ENCODE assay signal across 8 cellular contexts in the genomic region with DNA sequence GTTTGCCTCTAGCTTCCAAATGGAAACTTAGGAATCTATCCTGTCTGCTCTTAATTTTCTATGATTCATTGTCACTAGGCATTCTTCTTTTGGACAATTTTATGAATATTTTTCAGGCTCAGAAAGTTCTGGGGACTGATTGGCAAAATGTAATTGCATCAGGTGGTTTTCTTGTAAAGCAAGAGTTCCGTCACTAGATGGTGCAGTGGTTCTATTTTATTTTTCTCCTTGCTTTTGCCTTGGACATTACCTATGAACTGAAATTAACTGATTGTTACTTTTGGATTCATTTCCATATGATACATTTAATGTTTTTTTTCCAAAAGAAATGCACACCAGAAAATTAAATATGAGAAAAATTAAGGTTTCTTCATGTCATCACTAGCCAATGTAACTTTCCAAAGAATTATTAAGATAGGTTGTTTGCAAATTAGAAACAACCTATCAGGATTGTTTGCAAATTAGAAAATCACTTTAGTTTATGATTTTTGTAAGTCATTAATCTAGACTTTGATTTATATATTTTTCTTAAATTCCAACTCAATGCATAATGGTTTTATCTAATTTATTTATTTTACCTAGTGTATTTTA. TPM values are rescaled to one million over a fixed set of nuclear protein-coding genes. Genes with fewer than 3 reads are reported as not detected.
DNase-seq lines count a peak whose midpoint lies in the region; ATAC-seq, FAIRE-seq and TF ChIP-seq lines count a peak whose summit lies in the region.

No MANE protein-coding gene starts in this region.

- TF ChIP-seq EP300 in H1 (IDR thresholded peaks at IDR 0.05; ENCODE audit: borderline replicate concordance in 1 of 2, low read depth in 2 of 2, low read length in 2 of 2), result no peak

- no peak overlapping the region for H4K8ac ChIP-seq in H1 (ENCODE audit: extremely low read depth, insufficient read depth, low read length)

- POLR2A ChIA-PET in H1 (lab: Charles Lee; ENCODE audit: partially characterized antibody), result no interaction called here

- intact Hi-C loops in sciatic nerve (cut with DNase I), result no loop called here

- no peak overlapping the region for H3K56ac ChIP-seq in H1 (replicated peaks; ENCODE audit: insufficient read length, low read depth, low read length)

- no peak overlapping the region for H4K91ac ChIP-seq in H1 (replicated peaks; ENCODE audit: insufficient read length, low read length)

- H3K4me2 ChIP-seq in H1 (ENCODE audit: insufficient read depth in 1 of 2, low read depth in 2 of 2, low read length in 2 of 2), result no peak overlapping the region
- H3K4me2 ChIP-seq in osteoblast (ENCODE audit: insufficient read depth, low read length), result no peak overlapping the region

- H3K79me1 ChIP-seq in H1 (ENCODE audit: low read depth, low read length), result no peaks in the 10 kb centered on the region

- no peaks in the 10 kb centered on the region for H3K36me3 ChIP-seq in H1 (ENCODE audit: control insufficient read depth in 2 of 4, insufficient read depth in 4 of 4, low read length in 3 of 4)
- H3K36me3 ChIP-seq in osteoblast (ENCODE audit: insufficient read depth, low read length), result no peaks in the 10 kb centered on the region

- CTCF ChIA-PET in H1 (lab: Charles Lee; ENCODE audit: partially characterized antibody), result interaction anchor here (0.7 to 4.1 kb wide), 24 partner anchors 8 to 1022 kb away, joined by 3 to 25 read pairs (median 4); a partner anchor contains a TSS

- no peak overlapping the region for H3K9ac ChIP-seq in H1 (replicated peaks in 1 of 4; ENCODE audit: extremely low read depth in 1 of 4, low read depth in 3 of 4, low read length in 3 of 4)

- H3K4me1 ChIP-seq in H1 (replicated peaks in 1 of 4; ENCODE audit: control insufficient read depth in 3 of 4, insufficient read depth in 4 of 4, low read length in 3 of 4), result peaks cover 0 to 7% (median 2%) of the 10 kb centered on the region in 4 experiments; a peak in 3 of 7 replicates
- peaks cover 28% of the 10 kb centered on the region for H3K4me1 ChIP-seq in osteoblast (ENCODE audit: insufficient read depth, low read length)

- H2BK15ac ChIP-seq in H1 (ENCODE audit: low read length), result no peak overlapping the region

- no peak overlapping the region for H2BK5ac ChIP-seq in H1 (ENCODE audit: low read depth, low read length)

- DNase-seq in AG09309 (ENCODE audit: low read depth) (no peak), GM19238 (ENCODE audit: insufficient read length, low spot score) (peak; percentile 30), NCI-H82 (lab: John Stamatoyannopoulos, UW) (peak; percentile 66), H1 (ENCODE audit: low read depth in 1 of 2, low spot score in 2 of 2) (no peak), osteoblast (ENCODE audit: insufficient read length, low spot score, missing footprints) (peak; percentile 81), caudate nucleus (lab: John Stamatoyannopoulos, UW) (no peak), sciatic nerve (ENCODE audit: low spot score) (no peak)

- WGBS in H1 (ENCODE audit: extremely low coverage in 1 of 2, insufficient coverage in 1 of 2, insufficient read length in 1 of 2, insufficient replicate concordance in 2 of 2, low coverage in 1 of 2, low lambda C conversion rate in 2 of 2, missing lambda C conversion rate in 1 of 2), 2 experiments, result 0% methylated on average over 1 of the region's 1 CpG; no CpG with 5 or more reads in 1 of the 2 experiments

- H3K79me2 ChIP-seq in H1 (ENCODE audit: control insufficient read depth in 1 of 2, insufficient read depth in 2 of 2, low read length in 2 of 2) (no peaks in the 10 kb centered on the region), osteoblast (ENCODE audit: insufficient read depth, low read length) (no peaks in the 10 kb centered on the region)

- peak overlapping the region; percentile 52; the same call in 1 of the 2 replicates for H2BK12ac ChIP-seq in H1 (ENCODE audit: low read depth, low read length)

- no peak overlapping the region for H3K23ac ChIP-seq in H1 (ENCODE audit: insufficient read length)

- H2BK20ac ChIP-seq in H1 (ENCODE audit: low read length), result 0 out of 2 replicates have a peak overlapping the region, but pooled peaks have one; percentile 16

- H2AK5ac ChIP-seq in H1 (ENCODE audit: low read depth, low read length), result no peak overlapping the region

- H3K9me3 ChIP-seq in H1 (ENCODE audit: insufficient read depth in 2 of 2, low read depth in 1 of 2, low read length in 1 of 2), result no peaks in the 10 kb centered on the region
- H3K9me3 ChIP-seq in osteoblast (ENCODE audit: low read depth, low read length), result no peaks in the 10 kb centered on the region

- no peaks in the 10 kb centered on the region for H3K27me3 ChIP-seq in H1 (replicated peaks in 1 of 4; ENCODE audit: control insufficient read depth in 3 of 4, extremely low read depth in 1 of 4, insufficient read depth in 3 of 4, low read length in 3 of 4)
- H3K27me3 ChIP-seq in osteoblast (ENCODE audit: insufficient read depth, low read length), result no peaks in the 10 kb centered on the region

- no peaks in the 10 kb centered on the region for H4K20me1 ChIP-seq in H1 (replicated peaks in 1 of 2; ENCODE audit: control insufficient read depth in 1 of 2, insufficient read depth in 2 of 2, low read length in 2 of 2)
- H4K20me1 ChIP-seq in osteoblast (ENCODE audit: insufficient read depth, low read length), result no peaks in the 10 kb centered on the region

- no peak overlapping the region for H3K14ac ChIP-seq in H1 (ENCODE audit: insufficient read length)

- H3K27ac ChIP-seq in H1 (ENCODE audit: low read depth, low read length) (no peak overlapping the region), osteoblast (ENCODE audit: low read depth, low read length) (peak overlapping the region; percentile 89), caudate nucleus (ENCODE audit: low read depth, low read length) (no peak overlapping the region)

- no peak overlapping the region for H4K5ac ChIP-seq in H1 (ENCODE audit: insufficient read length, low read depth, low read length)

- H2AFZ ChIP-seq in H1 (ENCODE audit: low read length) (no peak overlapping the region), osteoblast (ENCODE audit: low read length) (no peak overlapping the region)

- H3K4me3 ChIP-seq in AG09309 (ENCODE audit: control insufficient read depth, low read depth, low read length), result no peak overlapping the region
- no peak overlapping the region for H3K4me3 ChIP-seq in H1 (ENCODE audit: extremely low read depth in 1 of 4, insufficient read depth in 2 of 4, low read depth in 3 of 4, low read length in 4 of 4)
- H3K4me3 ChIP-seq in osteoblast (ENCODE audit: insufficient read depth, low read length), result no peak overlapping the region

- H2BK120ac ChIP-seq in H1 (replicated peaks; ENCODE audit: low read depth, low read length), result no peak overlapping the region

- no peak overlapping the region for H3K18ac ChIP-seq in H1 (ENCODE audit: extremely low read depth, low read length)

- H3K23me2 ChIP-seq in H1 (ENCODE audit: low read depth, low read length), result no peaks in the 10 kb centered on the region

- ATAC-seq in sciatic nerve, result no peak
- ATAC-seq in GM21723 (IDR thresholded peaks at IDR 0.05; ENCODE audit: unreplicated experiment), result no peak

- TF ChIP-seq POLR2A in H1 (IDR thresholded peaks at IDR 0.05; ENCODE audit: control extremely low read depth in 1 of 2, low read depth in 2 of 2, low read length in 2 of 2), result no peak

- TF ChIP-seq CTCF in AG09309 (IDR thresholded peaks at IDR 0.05; ENCODE audit: control insufficient read depth, insufficient read depth, low read depth, low read length, missing control alignments) (peak; percentile 56), H1 (IDR thresholded peaks at IDR 0.05; ENCODE audit: control extremely low read depth in 1 of 3, insufficient read depth in 1 of 3, low read depth in 1 of 3, low read length in 3 of 3) (peak in 2 of 3 experiments; percentile 32 to 51; a peak in 2 of 4 replicates), osteoblast (IDR thresholded peaks at IDR 0.05; ENCODE audit: extremely low read depth, low read depth, low read length) (peak; percentile 69)

- H3K4ac ChIP-seq in H1 (replicated peaks; ENCODE audit: insufficient read length, low read depth, low read length), result no peak overlapping the region

- peak; percentile 75 to 79 for TF ChIP-seq RAD21 in H1 (IDR thresholded peaks at IDR 0.05 in 1 of 2, conservative IDR thresholded peaks at IDR 0.05 in 1 of 2; ENCODE audit: low read depth in 2 of 2, low read length in 2 of 2)

- FAIRE-seq in H1 (lab: Jason Lieb, UNC), result peak; percentile 69

TF ChIP-seq in H1, 55 proteins besides CTCF, POLR2A, EP300 and RAD21:
- TF ChIP-seq MAFK (IDR thresholded peaks at IDR 0.05; ENCODE audit: low read depth, low read length), result 0 out of 2 replicates have a peak, but pooled peaks have one; percentile 1
- no peak for TF ChIP-seq BACH1 (IDR thresholded peaks at IDR 0.05; ENCODE audit: low read length)
- TF ChIP-seq GTF2F1 (IDR thresholded peaks at IDR 0.05; ENCODE audit: borderline replicate concordance, low read depth, low read length), result no peak
- 0 out of 2 replicates have a peak, but pooled peaks have one; percentile 57 for TF ChIP-seq CEBPB (IDR thresholded peaks at IDR 0.05; ENCODE audit: low read depth, low read length)

RNA-seq across cellular contexts. Expression of a gene that starts 48.0 kb away (rescaled TPM):
- 3.9 and 4.3 TPM in 2 replicates for total RNA-seq in H1 (2021; fragmentation: NEBNext Ultra II Directional; extraction: Animal tissue kit (Norgen Biotek cat#: 25700))
- polyA plus RNA-seq in H1 (2011; rRNA removed), result 0.63 and 0.80 TPM in 2 replicates
- polyA plus RNA-seq in H1 (2011; cell fraction: cytosol; rRNA removed), result 1.2 TPM
- 0.64 TPM for polyA plus RNA-seq in H1 (2011; cell fraction: nucleus; rRNA removed)
- 0.80 to 2.1 TPM (median 1.1 TPM) in 4 replicates for polyA plus RNA-seq in H1 (2012, experiment 1 of 2)
- 0.21 TPM for polyA plus RNA-seq in H1 (2012, experiment 2 of 2)
- polyA plus RNA-seq in H1 (2013, experiment 1 of 2), result 2.7 TPM
- polyA plus RNA-seq in H1 (2013, experiment 2 of 2), result 2.6 TPM
- 3.6 and 4.3 TPM in 2 replicates for polyA minus RNA-seq in H1 (2011; rRNA and poly(A)+ RNA removed)
- polyA minus RNA-seq in H1 (2011; cell fraction: cytosol; rRNA and poly(A)+ RNA removed), result 2.1 TPM
- 3.4 TPM for polyA minus RNA-seq in H1 (2011; cell fraction: nucleus; rRNA and poly(A)+ RNA removed)
- total RNA-seq in osteoblast (3.8 and 4.0 TPM in 2 replicates), sciatic nerve (9.5 TPM)

Comparison
In these comparisons a context has a peak if more than half of its experiments do, and no peak if none do; other contexts are left out.
1. DNase-seq: peak in GM19238 (single experiment), NCI-H82 (single experiment) and osteoblast (single experiment); none in AG09309 (single experiment), H1 (0 of 2), caudate nucleus (0 of 61) and sciatic nerve (single experiment).
2. Peak in every context shown above with its lines, with median percentiles within 50 percentile points of each other: CTCF ChIP-seq.